8 cellular contexts compared by ENCODE assay signal in genomic region chr11:68904458-68904847, GRCh38. TPM values are rescaled to one million over a fixed set of nuclear protein-coding genes. Genes with fewer than 3 reads are reported as not detected.
A peak's percentile ranks its signal among the peaks of the same experiment; 100 is the strongest.
DNase-seq lines count a peak whose midpoint lies in the region; ATAC-seq and TF ChIP-seq lines count a peak whose summit lies in the region.

No MANE protein-coding gene starts in this region.

- no peak for ATAC-seq in GM19452 (IDR thresholded peaks at IDR 0.05; ENCODE audit: unreplicated experiment)

- no peak for TF ChIP-seq POLR2A in prostate gland (IDR thresholded peaks at IDR 0.05)

- H3K9ac ChIP-seq in fibroblast of lung (ENCODE audit: insufficient read depth, low read length): peak overlapping the region; percentile 92

- H3K27me3 Mint-ChIP-seq in T-helper 1 cell treated with Interleukin-12 subunit alpha and Interleukin-12 subunit beta and Interleukin-4 antibody, amounts not matched to agents 30 μg/mL and 1 μg/mL, for 36 hours (ENCODE audit: low read depth): no peaks in the 10 kb centered on the region

- H3K4me3 ChIP-seq in H7 (ENCODE audit: insufficient read depth, low read depth, low read length) (peak overlapping the region; percentile 97), fibroblast of lung (replicated peaks in 1 of 4; ENCODE audit: control extremely low read depth in 1 of 4, insufficient read depth in 1 of 4, low read depth in 3 of 4, low read length in 4 of 4) (peak overlapping the region; percentile 84 to 97 (median 96)), prostate gland (peak overlapping the region; percentile 79 to 91)

- peak overlapping the region; percentile 78 for H3K4me2 ChIP-seq in fibroblast of lung (ENCODE audit: extremely low read depth, insufficient read depth, low read length)

- peaks cover 21% of the 10 kb centered on the region for H3K36me3 Mint-ChIP-seq in T-helper 1 cell treated with Interleukin-12 subunit alpha and Interleukin-12 subunit beta and Interleukin-4 antibody, amounts not matched to agents 30 μg/mL and 1 μg/mL, for 36 hours (ENCODE audit: low read depth)

- H3K27me3 ChIP-seq in H7 (ENCODE audit: control insufficient read depth, insufficient read depth, low read length) (no peaks in the 10 kb centered on the region), fibroblast of lung (ENCODE audit: control insufficient read depth, insufficient read depth, low read length) (no peaks in the 10 kb centered on the region), prostate gland (replicated peaks; ENCODE audit: insufficient read depth) (no peaks in the 10 kb centered on the region)

- H3K9me3 ChIP-seq in fibroblast of lung (ENCODE audit: control insufficient read depth, insufficient read depth, low read depth, low read length) (no peaks in the 10 kb centered on the region), prostate gland (no peaks in the 10 kb centered on the region)

- peaks cover 3% of the 10 kb centered on the region for H3K4me1 ChIP-seq in fibroblast of lung (ENCODE audit: control insufficient read depth, extremely low read depth, insufficient read depth, low read length)
- no peaks in the 10 kb centered on the region for H3K4me1 ChIP-seq in prostate gland (replicated peaks)

- no peaks in the 10 kb centered on the region for H4K20me1 ChIP-seq in fibroblast of lung (ENCODE audit: control insufficient read depth, extremely low read depth, insufficient read depth, low read length)

- H3K27ac ChIP-seq in fibroblast of lung (ENCODE audit: insufficient read depth, low read length) (peak overlapping the region; percentile 79), prostate gland (peak overlapping the region; percentile 85 to 88)

- H3K36me3 ChIP-seq in H7 (replicated peaks; ENCODE audit: control insufficient read depth, insufficient read depth, low read length): peaks cover 9% of the 10 kb centered on the region
- H3K36me3 ChIP-seq in fibroblast of lung (ENCODE audit: control insufficient read depth, insufficient read depth, low read length): peaks cover 1% of the 10 kb centered on the region
- peaks cover 0 to 5% of the 10 kb centered on the region in 2 donors for H3K36me3 ChIP-seq in prostate gland

- WGBS in prostate gland: 0% methylated on average over 13 of the region's 13 CpGs

- H3K4me3 Mint-ChIP-seq in T-helper 1 cell treated with Interleukin-12 subunit alpha and Interleukin-12 subunit beta and Interleukin-4 antibody, amounts not matched to agents 30 μg/mL and 1 μg/mL, for 36 hours: peak overlapping the region; percentile 97

- H3K27ac Mint-ChIP-seq in T-helper 1 cell treated with Interleukin-12 subunit alpha and Interleukin-12 subunit beta and Interleukin-4 antibody, amounts not matched to agents 30 μg/mL and 1 μg/mL, for 36 hours: peak overlapping the region; percentile 92

- peaks cover 29% of the 10 kb centered on the region for H3K4me1 Mint-ChIP-seq in T-helper 1 cell treated with Interleukin-12 subunit alpha and Interleukin-12 subunit beta and Interleukin-4 antibody, amounts not matched to agents 30 μg/mL and 1 μg/mL, for 36 hours (ENCODE audit: low read depth)

- DNase-seq in CMK (ENCODE audit: low read depth) (peak; percentile 20), H7 (no peak), fibroblast of lung (ENCODE audit: low read depth in 2 of 2) (no peak), prostate gland (ENCODE audit: low spot score) (no peak), DMS153 treated with DMSO at 0.1 percent for 48 hours (lab: John Stamatoyannopoulos, UW; ENCODE audit: unreplicated experiment) (no peak), GF-D8 (lab: John Stamatoyannopoulos, UW) (no peak)

- intact Hi-C loops in prostate gland (cut with DNase I): loop anchor here (5.0 kb wide), 1 partner anchor 183 kb away; no protein-coding TSS in a partner anchor

- H3K9me3 Mint-ChIP-seq in T-helper 1 cell treated with Interleukin-12 subunit alpha and Interleukin-12 subunit beta and Interleukin-4 antibody, amounts not matched to agents 30 μg/mL and 1 μg/mL, for 36 hours: no peaks in the 10 kb centered on the region

- H3K79me2 ChIP-seq in fibroblast of lung (ENCODE audit: control insufficient read depth, insufficient read depth, low read length): peaks cover 50% of the 10 kb centered on the region

- peak overlapping the region; percentile 97 for H2AFZ ChIP-seq in fibroblast of lung (ENCODE audit: low read length)

- TF ChIP-seq CTCF in fibroblast of lung (conservative IDR thresholded peaks at IDR 0.05 in 1 of 2, IDR thresholded peaks at IDR 0.05 in 1 of 2; ENCODE audit: low read depth in 1 of 2, low read length in 2 of 2) (no peak), prostate gland (IDR thresholded peaks at IDR 0.05) (no peak)

RNA-seq across cellular contexts. Expression of gene IGHMBP2, which starts 0.8 kb away (rescaled TPM):
- 19.1 and 22.8 TPM in 2 replicates for total RNA-seq in H7 (2014; rRNA removed; shearing (Covaris generic))
- total RNA-seq in fibroblast of lung (7.7 and 8.6 TPM in 2 replicates), prostate gland (10 to 100 TPM; 17.3 to 34.0 TPM)
- 5.2 and 6.9 TPM in 2 replicates for polyA plus RNA-seq in fibroblast of lung
- polyA plus RNA-seq in fibroblast of lung (2012): 6.5 and 7.6 TPM in 2 replicates
- 24.7 and 35.5 TPM in 2 replicates for polyA minus RNA-seq in fibroblast of lung (ENCODE audit: low replicate concordance)

RNA-seq across cellular contexts. Expression of gene MRPL21, which starts 0.8 kb away (rescaled TPM):
- total RNA-seq in H7 (2014; rRNA removed; shearing (Covaris generic)): 70.0 and 108 TPM in 2 replicates
- 40.1 and 59.9 TPM in 2 replicates for total RNA-seq in fibroblast of lung
- polyA plus RNA-seq in fibroblast of lung: 31.6 and 72.4 TPM in 2 replicates
- 58.3 and 95.5 TPM in 2 replicates for polyA plus RNA-seq in fibroblast of lung (2012)
- polyA minus RNA-seq in fibroblast of lung (ENCODE audit: low replicate concordance): 15.2 and 19.5 TPM in 2 replicates
- 10 to 100 TPM; 41.1 to 76.9 TPM for total RNA-seq in prostate gland
